In genomic region chr17:50344712-50345380, GRCh38 we compare ENCODE assay signal across 2 cellular contexts.
TF ChIP-seq lines count a peak whose summit lies in the region.

No MANE protein-coding gene starts in this region.

TF ChIP-seq in HCT116, 20 proteins besides CTCF, POLR2A, EP300 and RAD21:
- TF ChIP-seq JUND (IDR thresholded peaks at IDR 0.05), result no peak
- TF ChIP-seq SIN3A (IDR thresholded peaks at IDR 0.05; ENCODE audit: low read depth), result no peak
- TF ChIP-seq CEBPB (IDR thresholded peaks at IDR 0.05; ENCODE audit: low read depth), result no peak
- no peak for TF ChIP-seq TCF7L2 (IDR thresholded peaks at IDR 0.05; ENCODE audit: borderline replicate concordance, extremely low read depth, insufficient read depth, insufficient read length)
- no peak for TF ChIP-seq ZFX (IDR thresholded peaks at IDR 0.05)
- TF ChIP-seq EGR1 (IDR thresholded peaks at IDR 0.05; ENCODE audit: low read depth), result no peak
- TF ChIP-seq ATF3 (IDR thresholded peaks at IDR 0.05), result no peak
- no peak for TF ChIP-seq REST (IDR thresholded peaks at IDR 0.05; ENCODE audit: low read depth)
- no peak for TF ChIP-seq ZNF274 (IDR thresholded peaks at IDR 0.05; ENCODE audit: low read depth, low read length)
- TF ChIP-seq EZH2phosphoT487 (IDR thresholded peaks at IDR 0.05; ENCODE audit: borderline replicate concordance), result no peak
- TF ChIP-seq ELF1 (IDR thresholded peaks at IDR 0.05; ENCODE audit: borderline replicate concordance, low read depth), result no peak

TF ChIP-seq in HepG2, 621 proteins besides CTCF, POLR2A, EP300 and RAD21 (continues in another document):
- TF ChIP-seq SUZ12 (IDR thresholded peaks at IDR 0.05; ENCODE audit: low read depth, low read length) (no peak), ASH2L (IDR thresholded peaks at IDR 0.05; ENCODE audit: insufficient read length, low read depth, low read length) (peak; percentile 1), ISX (CRISPR knock-in tag; conservative IDR thresholded peaks at IDR 0.05) (no peak), ZBTB4 (CRISPR knock-in tag; IDR thresholded peaks at IDR 0.05; ENCODE audit: borderline replicate concordance) (0 out of 2 replicates have a peak, but pooled peaks have one; percentile 68), ZNF232 (CRISPR knock-in tag; IDR thresholded peaks at IDR 0.05; ENCODE audit: borderline replicate concordance) (no peak), ZBTB33 (CRISPR knock-in tag; IDR thresholded peaks at IDR 0.05) (no peak), ZNF737 (CRISPR knock-in tag; IDR thresholded peaks at IDR 0.05; ENCODE audit: borderline replicate concordance) (no peak), CENPT (CRISPR knock-in tag; IDR thresholded peaks at IDR 0.05; ENCODE audit: low read depth) (no peak), ARHGAP35 (CRISPR knock-in tag; IDR thresholded peaks at IDR 0.05; ENCODE audit: borderline replicate concordance) (no peak), ZNF446 (CRISPR knock-in tag; IDR thresholded peaks at IDR 0.05) (no peak), ZNF773 (CRISPR knock-in tag; IDR thresholded peaks at IDR 0.05; ENCODE audit: borderline replicate concordance) (no peak), ARID2 (CRISPR knock-in tag; IDR thresholded peaks at IDR 0.05; ENCODE audit: borderline replicate concordance) (no peak), ZNF605 (CRISPR knock-in tag; IDR thresholded peaks at IDR 0.05) (peak; percentile 46; the same call in 1 of the 2 replicates), NFYB (CRISPR knock-in tag; IDR thresholded peaks at IDR 0.05) (no peak), ZSCAN21 (CRISPR knock-in tag; IDR thresholded peaks at IDR 0.05; ENCODE audit: borderline replicate concordance) (no peak), KMT2A (CRISPR knock-in tag; IDR thresholded peaks at IDR 0.05) (no peak), ZSCAN29 (CRISPR knock-in tag; conservative IDR thresholded peaks at IDR 0.05) (no peak), ATF6 (CRISPR knock-in tag; conservative IDR thresholded peaks at IDR 0.05) (no peak), ZNF839 (CRISPR knock-in tag; IDR thresholded peaks at IDR 0.05; ENCODE audit: borderline replicate concordance) (peak; percentile 61; the same call in 1 of the 2 replicates), ZNF329 (CRISPR knock-in tag; IDR thresholded peaks at IDR 0.05; ENCODE audit: low read depth) (no peak), HIVEP1 (CRISPR knock-in tag; IDR thresholded peaks at IDR 0.05) (no peak), ZNF234 (CRISPR knock-in tag; conservative IDR thresholded peaks at IDR 0.05) (no peak), SPEN (CRISPR knock-in tag; IDR thresholded peaks at IDR 0.05; ENCODE audit: low read depth) (no peak), PITX1 (CRISPR knock-in tag; IDR thresholded peaks at IDR 0.05) (0 out of 2 replicates have a peak, but pooled peaks have one; percentile 0), CBX5 (CRISPR knock-in tag; IDR thresholded peaks at IDR 0.05; ENCODE audit: borderline replicate concordance) (0 out of 2 replicates have a peak, but pooled peaks have one; percentile 18), ZNF354B (CRISPR knock-in tag; IDR thresholded peaks at IDR 0.05) (no peak), SP5 (CRISPR knock-in tag; IDR thresholded peaks at IDR 0.05; ENCODE audit: borderline replicate concordance, low read depth) (no peak), NFAT5 (CRISPR knock-in tag; IDR thresholded peaks at IDR 0.05) (no peak), ZKSCAN1 (IDR thresholded peaks at IDR 0.05; ENCODE audit: low read length) (no peak), ZNF331 (CRISPR knock-in tag; IDR thresholded peaks at IDR 0.05) (no peak), PCBP1 (IDR thresholded peaks at IDR 0.05; ENCODE audit: borderline replicate concordance, low read depth, low read length) (no peak), SSRP1 (CRISPR knock-in tag; IDR thresholded peaks at IDR 0.05) (no peak), ZNF274 (CRISPR knock-in tag; IDR thresholded peaks at IDR 0.05) (no peak), ZBTB25 (CRISPR knock-in tag; IDR thresholded peaks at IDR 0.05) (no peak), RFXAP (CRISPR knock-in tag; IDR thresholded peaks at IDR 0.05; ENCODE audit: borderline replicate concordance) (no peak), ZNF44 (CRISPR knock-in tag; IDR thresholded peaks at IDR 0.05) (no peak)
- TF ChIP-seq, protein P1, sequence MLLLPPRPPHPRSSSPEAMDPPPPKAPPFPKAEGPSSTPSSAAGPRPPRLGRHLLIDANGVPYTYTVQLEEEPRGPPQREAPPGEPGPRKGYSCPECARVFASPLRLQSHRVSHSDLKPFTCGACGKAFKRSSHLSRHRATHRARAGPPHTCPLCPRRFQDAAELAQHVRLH (CRISPR knock-in tag; IDR thresholded peaks at IDR 0.05; ENCODE audit: borderline replicate concordance, low read depth), result no peak
- TF ChIP-seq, protein P2, sequence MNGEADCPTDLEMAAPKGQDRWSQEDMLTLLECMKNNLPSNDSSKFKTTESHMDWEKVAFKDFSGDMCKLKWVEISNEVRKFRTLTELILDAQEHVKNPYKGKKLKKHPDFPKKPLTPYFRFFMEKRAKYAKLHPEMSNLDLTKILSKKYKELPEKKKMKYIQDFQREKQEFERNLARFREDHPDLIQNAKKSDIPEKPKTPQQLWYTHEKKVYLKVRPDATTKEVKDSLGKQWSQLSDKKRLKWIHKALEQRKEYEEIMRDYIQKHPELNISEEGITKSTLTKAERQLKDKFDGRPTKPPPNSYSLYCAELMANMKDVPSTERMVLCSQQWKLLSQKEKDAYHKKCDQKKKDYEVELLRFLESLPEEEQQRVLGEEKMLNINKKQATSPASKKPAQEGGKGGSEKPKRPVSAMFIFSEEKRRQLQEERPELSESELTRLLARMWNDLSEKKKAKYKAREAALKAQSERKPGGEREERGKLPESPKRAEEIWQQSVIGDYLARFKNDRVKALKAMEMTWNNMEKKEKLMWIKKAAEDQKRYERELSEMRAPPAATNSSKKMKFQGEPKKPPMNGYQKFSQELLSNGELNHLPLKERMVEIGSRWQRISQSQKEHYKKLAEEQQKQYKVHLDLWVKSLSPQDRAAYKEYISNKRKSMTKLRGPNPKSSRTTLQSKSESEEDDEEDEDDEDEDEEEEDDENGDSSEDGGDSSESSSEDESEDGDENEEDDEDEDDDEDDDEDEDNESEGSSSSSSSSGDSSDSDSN (CRISPR knock-in tag; IDR thresholded peaks at IDR 0.05), result 0 out of 2 replicates have a peak, but pooled peaks have one; percentile 42
- TF ChIP-seq, protein P3, sequence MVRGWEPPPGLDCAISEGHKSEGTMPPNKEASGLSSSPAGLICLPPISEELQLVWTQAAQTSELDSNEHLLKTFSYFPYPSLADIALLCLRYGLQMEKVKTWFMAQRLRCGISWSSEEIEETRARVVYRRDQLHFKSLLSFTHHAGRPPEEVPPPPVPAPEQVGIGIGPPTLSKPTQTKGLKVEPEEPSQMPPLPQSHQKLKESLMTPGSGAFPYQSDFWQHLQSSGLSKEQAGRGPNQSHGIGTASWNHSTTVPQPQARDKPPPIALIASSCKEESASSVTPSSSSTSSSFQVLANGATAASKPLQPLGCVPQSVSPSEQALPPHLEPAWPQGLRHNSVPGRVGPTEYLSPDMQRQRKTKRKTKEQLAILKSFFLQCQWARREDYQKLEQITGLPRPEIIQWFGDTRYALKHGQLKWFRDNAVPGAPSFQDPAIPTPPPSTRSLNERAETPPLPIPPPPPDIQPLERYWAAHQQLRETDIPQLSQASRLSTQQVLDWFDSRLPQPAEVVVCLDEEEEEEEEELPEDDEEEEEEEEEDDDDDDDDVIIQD (CRISPR knock-in tag; IDR thresholded peaks at IDR 0.05; ENCODE audit: low read depth), result no peak
- TF ChIP-seq, protein P4, sequence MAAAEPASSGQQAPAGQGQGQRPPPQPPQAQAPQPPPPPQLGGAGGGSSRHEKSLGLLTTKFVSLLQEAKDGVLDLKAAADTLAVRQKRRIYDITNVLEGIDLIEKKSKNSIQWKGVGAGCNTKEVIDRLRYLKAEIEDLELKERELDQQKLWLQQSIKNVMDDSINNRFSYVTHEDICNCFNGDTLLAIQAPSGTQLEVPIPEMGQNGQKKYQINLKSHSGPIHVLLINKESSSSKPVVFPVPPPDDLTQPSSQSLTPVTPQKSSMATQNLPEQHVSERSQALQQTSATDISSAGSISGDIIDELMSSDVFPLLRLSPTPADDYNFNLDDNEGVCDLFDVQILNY (CRISPR knock-in tag; conservative IDR thresholded peaks at IDR 0.05), result no peak
